Comparison of ENCODE assay signal across 1 cellular context in the genomic region with DNA sequence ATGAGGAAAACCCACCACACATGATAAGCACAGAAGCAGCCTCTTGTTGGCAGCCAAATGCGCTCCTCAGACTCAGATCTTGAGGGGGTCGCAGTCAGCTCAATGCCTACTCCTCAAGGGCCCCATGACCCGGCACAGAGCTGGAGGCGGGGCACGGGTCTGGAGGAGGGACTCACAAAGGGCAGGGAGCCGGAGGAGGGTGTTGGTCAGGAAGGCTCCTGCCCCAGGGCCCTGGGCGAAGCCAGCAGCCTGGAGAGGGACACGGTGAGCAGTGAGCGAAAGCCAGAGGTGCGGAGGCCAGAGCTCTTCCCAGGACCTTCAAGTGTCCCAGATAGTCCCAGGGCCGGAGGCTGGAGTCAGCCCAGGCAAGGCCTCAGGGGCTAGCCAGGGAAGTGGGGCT.
TF ChIP-seq lines count a peak whose summit lies in the region.

No MANE protein-coding gene starts in this region.

TF ChIP-seq in GM23338, 12 proteins besides CTCF, POLR2A, EP300 and RAD21 (continued from another document):
- TF ChIP-seq, protein P1, sequence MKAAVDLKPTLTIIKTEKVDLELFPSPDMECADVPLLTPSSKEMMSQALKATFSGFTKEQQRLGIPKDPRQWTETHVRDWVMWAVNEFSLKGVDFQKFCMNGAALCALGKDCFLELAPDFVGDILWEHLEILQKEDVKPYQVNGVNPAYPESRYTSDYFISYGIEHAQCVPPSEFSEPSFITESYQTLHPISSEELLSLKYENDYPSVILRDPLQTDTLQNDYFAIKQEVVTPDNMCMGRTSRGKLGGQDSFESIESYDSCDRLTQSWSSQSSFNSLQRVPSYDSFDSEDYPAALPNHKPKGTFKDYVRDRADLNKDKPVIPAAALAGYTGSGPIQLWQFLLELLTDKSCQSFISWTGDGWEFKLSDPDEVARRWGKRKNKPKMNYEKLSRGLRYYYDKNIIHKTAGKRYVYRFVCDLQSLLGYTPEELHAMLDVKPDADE (IDR thresholded peaks at IDR 0.05), result no peak
TF ChIP-seq in GM23338: peak in this region for 0.
